Comparison of ENCODE assay signal across 38 cellular contexts in genomic region chr9:111330124-111330523, GRCh38. TPM values are rescaled to one million over a fixed set of nuclear protein-coding genes. Genes with fewer than 3 reads are reported as not detected.
"Had no signal": no experiment of that assay in that cellular context is flagged by ENCODE, and none has a peak within 500 bp of the region (broad histone marks: within the 10 kb centered on the region; RNA-seq: fewer than 3 reads in every experiment).

OR2K2 (minus strand) TSS chr9:111330224; CDS start chr9:111328433, 1,791 bp downstream.

- H3K4me1 Mint-ChIP-seq: activated T-helper 17 cell treated with anti-CD3 and anti-CD28 coated beads, Interleukin-2, amount 50 U/mL, for 72 hours had no signal

- H3K27me3 ChIP-seq: body of pancreas, brain microvascular endothelial cell, breast epithelium had no signal

- H3K9me3 Mint-ChIP-seq: activated B cell treated with CpG ODN at 0.5 μM for 24 hours; activated CD4-positive, alpha-beta memory T cell treated with anti-CD3 and anti-CD28 coated beads for 36 hours; activated CD8-positive, alpha-beta T cell treated with anti-CD3 and anti-CD28 coated beads for 36 hours; activated naive CD4-positive, alpha-beta T cell treated with anti-CD3 and anti-CD28 coated beads for 36 hours; activated naive CD4-positive, alpha-beta T cell treated with anti-CD3 and anti-CD28 coated beads, Interleukin-2, amount 50 U/mL, for 72 hours; activated naive CD8-positive, alpha-beta T cell treated with anti-CD3 and anti-CD28 coated beads for 36 hours; activated T-helper 1 cell treated with anti-CD3 and anti-CD28 coated beads, Interleukin-12 subunit alpha, Interleukin-12 subunit beta, Interleukin-2, Interleukin-4 antibody, amounts not matched to agents 30 ng/mL and 10 ng/mL and 1 ng/mL, durations not matched to agents 14 hours and 24 hours and 36 hours; activated T-helper 17 cell treated with anti-CD3 and anti-CD28 coated beads, Interleukin-2, amount 50 U/mL, for 72 hours; T-helper 2 cell treated with Interferon-gamma antibody and Interleukin-4, amounts not matched to agents 5 μg/mL and 100 μg/mL, for 36 hours had no signal

- FAIRE-seq: astrocyte, TTC549 had no signal

- H3K36me3 ChIP-seq: adrenal gland, brain microvascular endothelial cell, breast epithelium had no signal

- H3K9me3 ChIP-seq: adrenal gland, body of pancreas, breast epithelium had no signal

- H3K4me3 ChIP-seq: adrenal gland, body of pancreas, breast epithelium had no signal

- H3K27ac Mint-ChIP-seq: activated B cell treated with CpG ODN at 0.5 μM for 24 hours; activated CD4-positive, alpha-beta memory T cell treated with anti-CD3 and anti-CD28 coated beads for 36 hours; activated CD4-positive, alpha-beta T cell treated with anti-CD3 and anti-CD28 coated beads, Interleukin-2, amount 10 ng/mL, durations not matched to agents 24 days and 14 days; activated CD8-positive, alpha-beta T cell treated with anti-CD3 and anti-CD28 coated beads for 36 hours; activated naive CD4-positive, alpha-beta T cell treated with anti-CD3 and anti-CD28 coated beads for 36 hours; activated naive CD4-positive, alpha-beta T cell treated with anti-CD3 and anti-CD28 coated beads, Interleukin-2, amount 50 U/mL, for 72 hours; activated naive CD8-positive, alpha-beta T cell treated with anti-CD3 and anti-CD28 coated beads for 36 hours; activated T-cell treated with anti-CD3 and anti-CD28 coated beads, Interleukin-2, amount 50 U/mL, for 72 hours; activated T-helper 1 cell treated with anti-CD3 and anti-CD28 coated beads, Interleukin-12 subunit alpha, Interleukin-12 subunit beta, Interleukin-2, Interleukin-4 antibody, amounts not matched to agents 30 ng/mL and 10 ng/mL and 1 ng/mL, durations not matched to agents 14 hours and 24 hours and 36 hours; activated T-helper 17 cell treated with anti-CD3 and anti-CD28 coated beads, Interleukin-2, amount 50 U/mL, for 72 hours; T-helper 1 cell treated with Interleukin-12 subunit alpha and Interleukin-12 subunit beta and Interleukin-4 antibody, amounts not matched to agents 30 μg/mL and 1 μg/mL, for 36 hours; T-helper 2 cell treated with Interferon-gamma antibody and Interleukin-4, amounts not matched to agents 5 μg/mL and 100 μg/mL, for 36 hours had no signal

- DNase-seq: activated B cell treated with CpG ODN at 0.5 μM for 24 hours; activated CD4-positive, alpha-beta memory T cell treated with anti-CD3 and anti-CD28 coated beads for 36 hours; activated CD4-positive, alpha-beta T cell treated with anti-CD3 and anti-CD28 coated beads for 4 hours; activated CD4-positive, alpha-beta T cell treated with anti-CD3 and anti-CD28 coated beads, Interleukin-2, amount 10 ng/mL, durations not matched to agents 24 days and 14 days; activated CD4-positive, alpha-beta T cell treated with anti-CD3 and anti-CD28 coated beads, Interleukin-2, amount 50 U/mL, for 1 hour; activated CD4-positive, alpha-beta T cell treated with anti-CD3 and anti-CD28 coated beads, Interleukin-2, amount 50 U/mL, for 4 hours; activated CD4-positive, CD25-positive, alpha-beta regulatory T cell treated with anti-CD3 and anti-CD28 coated beads, Interleukin-2, amount 50 U/mL, for 72 hours; activated CD8-positive, alpha-beta memory T cell treated with anti-CD3 and anti-CD28 coated beads, Interleukin-2, amount 50 U/mL, for 4 hours; activated CD8-positive, alpha-beta T cell treated with anti-CD3 and anti-CD28 coated beads for 36 hours; activated effector memory CD4-positive, alpha-beta T cell treated with anti-CD3 and anti-CD28 coated beads, Interleukin-2, amount 50 U/mL, for 16 hours; activated gamma-delta T cell treated with Interleukin-2 at 50 U/mL for 16 hours; activated naive CD4-positive, alpha-beta T cell; activated naive CD4-positive, alpha-beta T cell treated with anti-CD3 and anti-CD28 coated beads for 36 hours; activated naive CD4-positive, alpha-beta T cell treated with anti-CD3 and anti-CD28 coated beads, Interleukin-2, amount 50 U/mL, for 16 hours; activated naive CD8-positive, alpha-beta T cell treated with anti-CD3 and anti-CD28 coated beads for 36 hours; activated T-cell treated with anti-CD3 and anti-CD28 coated beads for 4 hours; activated T-cell treated with anti-CD3 and anti-CD28 coated beads, Interleukin-2, amount 50 U/mL, for 1 hour; activated T-cell treated with anti-CD3 and anti-CD28 coated beads, Interleukin-2, amount 50 U/mL, for 4 hours; activated T-cell treated with anti-CD3 and anti-CD28 coated beads, Interleukin-2, amount 50 U/mL, for 72 hours; adrenal gland; amniotic stem cell; aorta; body of pancreas; brain microvascular endothelial cell; central memory CD4-positive, alpha-beta T cell; T-helper 1 cell; T-helper 2 cell; T-helper 9 cell had no signal

- H3K36me3 Mint-ChIP-seq: activated CD4-positive, alpha-beta memory T cell treated with anti-CD3 and anti-CD28 coated beads for 36 hours; activated naive CD4-positive, alpha-beta T cell treated with anti-CD3 and anti-CD28 coated beads, Interleukin-2, amount 50 U/mL, for 72 hours; activated naive CD8-positive, alpha-beta T cell treated with anti-CD3 and anti-CD28 coated beads for 36 hours had no signal

- H3K4me1 ChIP-seq: adrenal gland, body of pancreas, breast epithelium had no signal

- ATAC-seq: activated CD8-positive, alpha-beta T cell treated with anti-CD3 and anti-CD28 coated beads for 36 hours; activated naive CD4-positive, alpha-beta T cell treated with anti-CD3 and anti-CD28 coated beads, Interleukin-2, amount 50 U/mL, for 72 hours; activated T-cell treated with anti-CD3 and anti-CD28 coated beads, Interleukin-2, amount 50 U/mL, for 4 hours; activated T-cell treated with anti-CD3 and anti-CD28 coated beads, Interleukin-2, amount 50 U/mL, for 72 hours; activated T-helper 17 cell treated with anti-CD3 and anti-CD28 coated beads, Interleukin-2, amount 50 U/mL, for 72 hours; body of pancreas had no signal

- H3K4me3 Mint-ChIP-seq: activated B cell treated with CpG ODN at 0.5 μM for 24 hours; activated CD4-positive, alpha-beta memory T cell treated with anti-CD3 and anti-CD28 coated beads for 36 hours; activated CD4-positive, alpha-beta T cell treated with anti-CD3 and anti-CD28 coated beads, Interleukin-2, amount 10 ng/mL, durations not matched to agents 24 days and 14 days; activated CD8-positive, alpha-beta T cell treated with anti-CD3 and anti-CD28 coated beads for 36 hours; activated naive CD4-positive, alpha-beta T cell treated with anti-CD3 and anti-CD28 coated beads for 36 hours; activated naive CD8-positive, alpha-beta T cell treated with anti-CD3 and anti-CD28 coated beads for 36 hours; activated T-cell treated with anti-CD3 and anti-CD28 coated beads, Interleukin-2, amount 50 U/mL, for 4 hours; activated T-cell treated with anti-CD3 and anti-CD28 coated beads, Interleukin-2, amount 50 U/mL, for 72 hours; activated T-helper 1 cell treated with anti-CD3 and anti-CD28 coated beads, Interleukin-12 subunit alpha, Interleukin-12 subunit beta, Interleukin-2, Interleukin-4 antibody, amounts not matched to agents 30 ng/mL and 10 ng/mL and 1 ng/mL, durations not matched to agents 14 hours and 24 hours and 36 hours; activated T-helper 17 cell treated with anti-CD3 and anti-CD28 coated beads, Interleukin-2, amount 50 U/mL, for 72 hours; T-helper 1 cell treated with Interleukin-12 subunit alpha and Interleukin-12 subunit beta and Interleukin-4 antibody, amounts not matched to agents 30 μg/mL and 1 μg/mL, for 36 hours; T-helper 2 cell treated with Interferon-gamma antibody and Interleukin-4, amounts not matched to agents 5 μg/mL and 100 μg/mL, for 36 hours had no signal

RNA-seq across cellular contexts. Expression of gene OR2K2, which starts in this region (rescaled TPM):
- total RNA-seq: activated B cell treated with CpG ODN at 0.5 μM for 24 hours; activated CD4-positive, alpha-beta memory T cell treated with anti-CD3 and anti-CD28 coated beads for 36 hours; activated CD4-positive, alpha-beta T cell treated with anti-CD3 and anti-CD28 coated beads, Interleukin-2, amount 10 ng/mL, durations not matched to agents 24 days and 14 days; activated CD8-positive, alpha-beta memory T cell treated with anti-CD3 and anti-CD28 coated beads for 36 hours; activated CD8-positive, alpha-beta T cell treated with anti-CD3 and anti-CD28 coated beads for 36 hours; activated naive CD4-positive, alpha-beta T cell treated with anti-CD3 and anti-CD28 coated beads for 36 hours; activated naive CD4-positive, alpha-beta T cell treated with anti-CD3 and anti-CD28 coated beads, Interleukin-2, amount 50 U/mL, for 72 hours; activated naive CD8-positive, alpha-beta T cell treated with anti-CD3 and anti-CD28 coated beads for 36 hours; activated T-cell treated with anti-CD3 and anti-CD28 coated beads, Interleukin-2, amount 50 U/mL, for 4 hours; activated T-cell treated with anti-CD3 and anti-CD28 coated beads, Interleukin-2, amount 50 U/mL, for 72 hours; activated T-helper 1 cell treated with anti-CD3 and anti-CD28 coated beads, Interleukin-12 subunit alpha, Interleukin-12 subunit beta, Interleukin-2, Interleukin-4 antibody, amounts not matched to agents 30 ng/mL and 10 ng/mL and 1 ng/mL, durations not matched to agents 14 hours and 24 hours and 36 hours; activated T-helper 17 cell treated with anti-CD3 and anti-CD28 coated beads, Interleukin-2, amount 50 U/mL, for 72 hours; adrenal gland; aorta; astrocyte; body of pancreas; cardiac septum had no signal
